In the genomic region with DNA sequence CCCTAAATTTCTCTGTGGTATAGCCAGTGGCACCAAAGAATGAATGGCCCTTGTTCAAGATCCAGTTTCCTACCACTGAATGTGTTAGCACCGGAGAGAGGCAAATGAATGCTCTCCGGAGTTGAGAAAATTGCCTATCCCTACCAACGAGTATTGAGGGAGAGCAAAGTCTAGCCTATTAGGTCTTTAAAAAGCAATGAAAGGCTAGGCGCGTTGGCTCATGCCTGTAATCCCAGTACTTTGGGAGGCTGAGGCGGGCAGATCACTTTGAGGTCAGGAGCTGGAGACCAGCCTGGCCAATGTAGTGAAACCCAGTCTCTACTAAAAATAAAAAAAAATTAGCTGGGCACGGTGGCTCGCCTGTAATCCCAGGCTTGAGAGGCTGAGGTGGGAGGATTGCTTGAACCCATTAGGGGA, we compare ENCODE assay signal across 10 cellular contexts. TPM values are rescaled to one million over a fixed set of nuclear protein-coding genes. Genes with fewer than 3 reads are reported as not detected.
DNase-seq lines count a peak whose midpoint lies in the region; TF ChIP-seq lines count a peak whose summit lies in the region.
"Had no signal": no experiment of that assay in that cellular context is flagged by ENCODE, and none has a peak within 500 bp of the region (broad histone marks: within the 10 kb centered on the region; RNA-seq: fewer than 3 reads in every experiment).

No MANE protein-coding gene starts in this region.

- peak overlapping the region; percentile 69 for H3K4me3 ChIP-seq in Jurkat, Clone E6-1 (ENCODE audit: low read length)
- H3K4me3 ChIP-seq in neural cell (ENCODE audit: low read length): peak overlapping the region; percentile 71

- no peaks in the 10 kb centered on the region for H3K27me3 Mint-ChIP-seq in Calu3 (ENCODE audit: unreplicated experiment)

- H3K27ac ChIP-seq in neural cell (ENCODE audit: low read length): no peak overlapping the region

- H3K4me1 Mint-ChIP-seq in Calu3 (ENCODE audit: low read depth, unreplicated experiment): peaks cover 26% of the 10 kb centered on the region

- intact Hi-C loops in Calu3 (cut with micrococcal nuclease; ENCODE audit: unreplicated experiment): no loop called here

- no peak overlapping the region for H2AFZ ChIP-seq in neural cell (ENCODE audit: low read depth, low read length)

- no peaks in the 10 kb centered on the region for H3K9me3 ChIP-seq in neural cell (ENCODE audit: low read length)
- H3K9me3 ChIP-seq: thyroid gland had no signal

- no peaks in the 10 kb centered on the region for H3K27me3 ChIP-seq in neural cell (ENCODE audit: insufficient read depth, low read depth, low read length)
- H3K27me3 ChIP-seq: thyroid gland had no signal

- no peaks in the 10 kb centered on the region for H3K9me3 Mint-ChIP-seq in Calu3 (ENCODE audit: low read depth, unreplicated experiment)

- H4K20me1 ChIP-seq in neural cell (ENCODE audit: insufficient read depth): no peaks in the 10 kb centered on the region

- H3K4me2 ChIP-seq in neural cell (ENCODE audit: low read length): no peak overlapping the region

- no peaks in the 10 kb centered on the region for H3K9me2 ChIP-seq in neural cell (ENCODE audit: insufficient read depth, low read length)

- CTCF ChIA-PET in Calu3 (lab: Charles Lee): interaction anchor here (0.7 kb wide), 1 partner anchor 33 kb away, joined by 3 read pairs; no protein-coding TSS in a partner anchor

- TF ChIP-seq RAD21 in neural cell (conservative IDR thresholded peaks at IDR 0.05): no peak

- TF ChIP-seq CTCF in Calu3 (IDR thresholded peaks at IDR 0.05; ENCODE audit: unreplicated experiment) (no peak), neural cell (IDR thresholded peaks at IDR 0.05; ENCODE audit: poor library complexity, severe bottlenecking) (no peak)

- BruUV-seq in Calu3 (replicated peaks; lab: Mats Ljungman, UMichigan): no TSS peak

- H3F3A ChIP-seq in neural cell (ENCODE audit: insufficient read depth, low read length, poor library complexity, severe bottlenecking): no peaks in the 10 kb centered on the region

- DNase-seq in Calu3 (no peak), cerebellar cortex (ENCODE audit: low spot score) (peak; percentile 61), RKO (ENCODE audit: low spot score) (no peak), kidney glomerular epithelial cell (lab: John Stamatoyannopoulos, UW) (no peak), NCI-H146 treated with DMSO at 0.1 percent for 48 hours (lab: John Stamatoyannopoulos, UW; ENCODE audit: unreplicated experiment) (no peak)
- DNase-seq in Jurkat, Clone E6-1 (ENCODE audit: low read depth, low spot score): no peak
- DNase-seq: KG1, midbrain had no signal

- H3K27ac Mint-ChIP-seq in Calu3 (ENCODE audit: unreplicated experiment): peak overlapping the region; percentile 67

- H3K79me2 ChIP-seq in neural cell (replicated peaks; ENCODE audit: insufficient read depth, low read length): no peaks in the 10 kb centered on the region

- no peak overlapping the region for H3K9ac ChIP-seq in neural cell (ENCODE audit: low read length)

- peak overlapping the region; percentile 72 for H3K4me3 Mint-ChIP-seq in Calu3 (ENCODE audit: low read depth, unreplicated experiment)

- H3K36me3 Mint-ChIP-seq in Calu3 (ENCODE audit: insufficient read depth, unreplicated experiment): peaks cover 18% of the 10 kb centered on the region

- H3K36me3 ChIP-seq in neural cell (ENCODE audit: insufficient read depth, low read length): no peaks in the 10 kb centered on the region
- H3K36me3 ChIP-seq: thyroid gland had no signal

- no peak for TF ChIP-seq EP300 in neural cell (conservative IDR thresholded peaks at IDR 0.05; ENCODE audit: poor library complexity, severe bottlenecking)

TF ChIP-seq in neural cell, 6 proteins besides CTCF, POLR2A, EP300 and RAD21:
- TF ChIP-seq, protein P1, sequence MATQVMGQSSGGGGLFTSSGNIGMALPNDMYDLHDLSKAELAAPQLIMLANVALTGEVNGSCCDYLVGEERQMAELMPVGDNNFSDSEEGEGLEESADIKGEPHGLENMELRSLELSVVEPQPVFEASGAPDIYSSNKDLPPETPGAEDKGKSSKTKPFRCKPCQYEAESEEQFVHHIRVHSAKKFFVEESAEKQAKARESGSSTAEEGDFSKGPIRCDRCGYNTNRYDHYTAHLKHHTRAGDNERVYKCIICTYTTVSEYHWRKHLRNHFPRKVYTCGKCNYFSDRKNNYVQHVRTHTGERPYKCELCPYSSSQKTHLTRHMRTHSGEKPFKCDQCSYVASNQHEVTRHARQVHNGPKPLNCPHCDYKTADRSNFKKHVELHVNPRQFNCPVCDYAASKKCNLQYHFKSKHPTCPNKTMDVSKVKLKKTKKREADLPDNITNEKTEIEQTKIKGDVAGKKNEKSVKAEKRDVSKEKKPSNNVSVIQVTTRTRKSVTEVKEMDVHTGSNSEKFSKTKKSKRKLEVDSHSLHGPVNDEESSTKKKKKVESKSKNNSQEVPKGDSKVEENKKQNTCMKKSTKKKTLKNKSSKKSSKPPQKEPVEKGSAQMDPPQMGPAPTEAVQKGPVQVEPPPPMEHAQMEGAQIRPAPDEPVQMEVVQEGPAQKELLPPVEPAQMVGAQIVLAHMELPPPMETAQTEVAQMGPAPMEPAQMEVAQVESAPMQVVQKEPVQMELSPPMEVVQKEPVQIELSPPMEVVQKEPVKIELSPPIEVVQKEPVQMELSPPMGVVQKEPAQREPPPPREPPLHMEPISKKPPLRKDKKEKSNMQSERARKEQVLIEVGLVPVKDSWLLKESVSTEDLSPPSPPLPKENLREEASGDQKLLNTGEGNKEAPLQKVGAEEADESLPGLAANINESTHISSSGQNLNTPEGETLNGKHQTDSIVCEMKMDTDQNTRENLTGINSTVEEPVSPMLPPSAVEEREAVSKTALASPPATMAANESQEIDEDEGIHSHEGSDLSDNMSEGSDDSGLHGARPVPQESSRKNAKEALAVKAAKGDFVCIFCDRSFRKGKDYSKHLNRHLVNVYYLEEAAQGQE (IDR thresholded peaks at IDR 0.05; ENCODE audit: borderline replicate concordance): no peak
- TF ChIP-seq TAF1 (IDR thresholded peaks at IDR 0.05; ENCODE audit: low read depth) (no peak), POLR2AphosphoS5 (IDR thresholded peaks at IDR 0.05) (no peak), SMC3 (conservative IDR thresholded peaks at IDR 0.05; ENCODE audit: poor library complexity) (no peak), MXI1 (conservative IDR thresholded peaks at IDR 0.05; ENCODE audit: poor library complexity, severe bottlenecking) (no peak), EZH2 (IDR thresholded peaks at IDR 0.05; ENCODE audit: borderline replicate concordance, insufficient read depth, low read length, poor library complexity, severe bottlenecking) (no peak)

RNA-seq across cellular contexts. Expression of a gene that starts 0.9 kb away (rescaled TPM):
- 20.7 and 22.8 TPM in 2 replicates for total RNA-seq in Calu3 (2022)
- 70.5 TPM for polyA plus RNA-seq in Jurkat, Clone E6-1 (2012; ENCODE audit: insufficient read depth, insufficient read length)
- 42.0 and 56.4 TPM in 2 replicates for polyA plus RNA-seq in neural cell
- 35.3 and 35.4 TPM in 2 replicates for polyA minus RNA-seq in neural cell

RNA-seq across cellular contexts. Expression of a gene that starts 13.7 kb away (rescaled TPM):
- total RNA-seq in Calu3 (2022): 15.0 and 17.6 TPM in 2 replicates
- 23.7 TPM for polyA plus RNA-seq in Jurkat, Clone E6-1 (2012; ENCODE audit: insufficient read depth, insufficient read length)
- polyA plus RNA-seq in neural cell: 6.7 and 14.2 TPM in 2 replicates
- polyA minus RNA-seq in neural cell: 14.7 and 15.3 TPM in 2 replicates

RNA-seq across cellular contexts. Expression of a gene that starts 30.5 kb away (rescaled TPM):
- total RNA-seq in Calu3 (2022): 188 and 260 TPM in 2 replicates
- not detected for polyA plus RNA-seq in Jurkat, Clone E6-1 (2012; ENCODE audit: insufficient read depth, insufficient read length)
- polyA plus RNA-seq in neural cell: not detected in 2 replicates
- polyA minus RNA-seq in neural cell: not detected in 2 replicates

RNA-seq across cellular contexts. Expression of a gene that starts 58.8 kb away (rescaled TPM):
- 48.5 and 48.8 TPM in 2 replicates for total RNA-seq in Calu3 (2022)
- 128 TPM for polyA plus RNA-seq in Jurkat, Clone E6-1 (2012; ENCODE audit: insufficient read depth, insufficient read length)
- polyA plus RNA-seq in neural cell: 40.5 and 69.5 TPM in 2 replicates
- 53.8 and 76.3 TPM in 2 replicates for polyA minus RNA-seq in neural cell
